In genomic region chr15:100759698-100760356, GRCh38 we compare ENCODE assay signal across 8 cellular contexts.
DNase-seq lines count a peak whose midpoint lies in the region; TF ChIP-seq lines count a peak whose summit lies in the region.

No MANE protein-coding gene starts in this region.

- intact Hi-C loops in breast epithelium (cut with DNase I; ENCODE audit: low total_unique reads), result no loop called here
- intact Hi-C loops in sigmoid colon (cut with DNase I), result no loop called here

- no peak overlapping the region for H3K4me2 ChIP-seq in mesendoderm (ENCODE audit: low read length)

- no peaks in the 10 kb centered on the region for H3K79me1 ChIP-seq in mesendoderm (ENCODE audit: low read length)

- no peak overlapping the region for H3K4me3 ChIP-seq in AG04450 (ENCODE audit: low read depth, low read length)
- H3K4me3 ChIP-seq in breast epithelium, result no peak overlapping the region
- H3K4me3 ChIP-seq in mesendoderm (ENCODE audit: low read length), result no peak overlapping the region
- no peak overlapping the region for H3K4me3 ChIP-seq in sigmoid colon

- H3K9me3 ChIP-seq in AG04450 (ENCODE audit: control insufficient read depth, insufficient read depth, low read length), result no peaks in the 10 kb centered on the region
- no peaks in the 10 kb centered on the region for H3K9me3 ChIP-seq in breast epithelium
- H3K9me3 ChIP-seq in sigmoid colon, result peaks cover 0 to 3% (median 0%) of the 10 kb centered on the region in 4 donors

- no peak overlapping the region for H4K5ac ChIP-seq in mesendoderm (ENCODE audit: low read length)

- no peak overlapping the region for H2AK5ac ChIP-seq in mesendoderm (ENCODE audit: low read length)

- H3K56ac ChIP-seq in mesendoderm (ENCODE audit: low read length), result peak overlapping the region; percentile 25

- no peak for TF ChIP-seq EP300 in sigmoid colon (IDR thresholded peaks at IDR 0.05)

- H3K79me2 ChIP-seq in mesendoderm (ENCODE audit: control insufficient read depth, insufficient read depth, low read length), result no peaks in the 10 kb centered on the region

- H3K18ac ChIP-seq in mesendoderm (ENCODE audit: low read length), result no peak overlapping the region

- H3K4me1 ChIP-seq in breast epithelium (peaks cover 0 to 5% of the 10 kb centered on the region in 2 donors), mesendoderm (ENCODE audit: control insufficient read depth, low read depth, low read length) (peaks cover 7% of the 10 kb centered on the region), sigmoid colon (peaks cover 0 to 22% (median 17%) of the 10 kb centered on the region in 4 donors)

- H4K8ac ChIP-seq in mesendoderm (ENCODE audit: low read depth, low read length), result no peak overlapping the region

- H2BK5ac ChIP-seq in mesendoderm (ENCODE audit: low read length), result no peak overlapping the region

- H2BK120ac ChIP-seq in mesendoderm (ENCODE audit: low read depth, low read length), result no peak overlapping the region

- no peak for TF ChIP-seq POLR2A in breast epithelium (IDR thresholded peaks at IDR 0.05)
- no peak for TF ChIP-seq POLR2A in sigmoid colon (IDR thresholded peaks at IDR 0.05)

- no peak overlapping the region for H3K23ac ChIP-seq in mesendoderm (ENCODE audit: low read length)

- DNase-seq in AG04450 (ENCODE audit: low read depth, low spot score) (no peak), HT1080 (ENCODE audit: low read depth) (peak; percentile 58), breast epithelium (ENCODE audit: low spot score in 2 of 2) (no peak), mesendoderm (peak; percentile 85), SHP77 treated with DMSO at 0.1 percent for 48 hours (lab: John Stamatoyannopoulos, UW) (no peak), cerebellum (ENCODE audit: low spot score) (no peak), sigmoid colon (no peak)
- no peak for DNase-seq in stimulated activated CD4-positive, alpha-beta T cell treated with anti-CD3 and anti-CD28 coated beads, Interleukin-2, amount 100 ng/mL, for 24 hours

- WGBS in mesendoderm (ENCODE audit: extremely low coverage, insufficient coverage, low lambda C conversion rate), result no CpG with 5 or more reads among the region's 12 CpGs
- 13 to 42% methylated on average over 12 of the region's 12 CpGs for WGBS in sigmoid colon, 2 donors

- H2BK15ac ChIP-seq in mesendoderm (replicated peaks; ENCODE audit: low read depth), result no peak overlapping the region

- H3K36me3 ChIP-seq in breast epithelium, result no peaks in the 10 kb centered on the region
- H3K36me3 ChIP-seq in mesendoderm (ENCODE audit: control insufficient read depth, insufficient read depth, low read length), result no peaks in the 10 kb centered on the region
- no peaks in the 10 kb centered on the region for H3K36me3 ChIP-seq in sigmoid colon

- CTCF ChIA-PET in AG04450 (lab: Charles Lee), result interaction anchor here (0.9 to 2.5 kb wide), 3 partner anchors 24 to 113 kb away, joined by 3 to 10 read pairs (median 6); no protein-coding TSS in a partner anchor

- peak overlapping the region; percentile 8 for H3K4ac ChIP-seq in mesendoderm (ENCODE audit: low read depth, low read length)

- no peak for TF ChIP-seq CTCF in AG04450 (IDR thresholded peaks at IDR 0.05; ENCODE audit: low read depth, low read length)
- no peak for TF ChIP-seq CTCF in breast epithelium (IDR thresholded peaks at IDR 0.05)
- TF ChIP-seq CTCF in sigmoid colon (IDR thresholded peaks at IDR 0.05), result no peak

- H3K9ac ChIP-seq in mesendoderm (ENCODE audit: low read length), result no peak overlapping the region

- H3K27ac ChIP-seq in AG04450 (ENCODE audit: low read depth, low read length), result peak overlapping the region; percentile 25
- peak overlapping the region; percentile 6 to 62 for H3K27ac ChIP-seq in breast epithelium
- H3K27ac ChIP-seq in mesendoderm (ENCODE audit: low read depth, low read length), result no peak overlapping the region
- peak overlapping the region in 1 of 4 donors; percentile 40 for H3K27ac ChIP-seq in sigmoid colon

- POLR2A ChIA-PET in AG04450 (lab: Yijun Ruan, JAX), result interaction anchor here (1.7 to 1.9 kb wide), 2 partner anchors 20 to 38 kb away, joined by 8 to 13 read pairs; no protein-coding TSS in a partner anchor

- H3K27me3 ChIP-seq in AG04450 (ENCODE audit: control insufficient read depth, insufficient read depth, low read length) (no peaks in the 10 kb centered on the region), breast epithelium (no peaks in the 10 kb centered on the region), mesendoderm (ENCODE audit: insufficient read depth, low read length, poor library complexity) (no peaks in the 10 kb centered on the region), sigmoid colon (no peaks in the 10 kb centered on the region)

Comparison
In these comparisons a context has a peak if more than half of its experiments do, and no peak if none do; other contexts are left out.
1. DNase-seq: peak in HT1080 (single experiment) and mesendoderm (single experiment); none in AG04450 (single experiment), breast epithelium (0 of 2), stimulated activated CD4-positive, alpha-beta T cell treated with anti-CD3 and anti-CD28 coated beads, Interleukin-2, amount 100 ng/mL, for 24 hours (0 of 2), SHP77 treated with DMSO at 0.1 percent for 48 hours (single experiment), cerebellum (single experiment) and sigmoid colon (single experiment).